ENCODE assay signal across 12 cellular contexts in the genomic region with DNA sequence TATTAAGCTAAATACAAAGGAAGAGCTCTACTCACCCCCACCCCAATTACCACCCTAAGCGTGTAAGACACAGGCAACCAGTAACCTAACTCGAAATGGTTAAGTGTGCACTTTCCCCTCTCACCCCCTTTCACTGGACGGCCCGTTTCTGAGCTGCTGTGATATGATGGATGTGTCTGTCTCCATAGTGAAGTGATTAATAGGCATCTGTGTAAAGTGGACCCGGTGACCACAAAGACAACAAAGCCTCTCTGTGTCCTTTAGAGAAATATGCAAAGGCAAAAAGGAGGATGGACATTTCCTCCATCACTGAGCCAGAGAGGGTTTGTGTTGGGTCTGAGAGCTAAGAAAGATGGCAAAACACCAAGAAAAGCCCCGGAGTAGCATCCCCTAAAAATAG.
DNase-seq lines count a peak whose midpoint lies in the region; ATAC-seq and TF ChIP-seq lines count a peak whose summit lies in the region.
"Had no signal": no experiment of that assay in that cellular context is flagged by ENCODE, and none has a peak within 500 bp of the region (broad histone marks: within the 10 kb centered on the region; RNA-seq: fewer than 3 reads in every experiment).

No MANE protein-coding gene starts in this region.

- H3K27ac Mint-ChIP-seq in endothelial cell (ENCODE audit: unreplicated experiment) (peak overlapping the region; percentile 57), progenitor cell of endocrine pancreas (peak overlapping the region; percentile 26)

- peaks cover 31% of the 10 kb centered on the region for H3K36me3 Mint-ChIP-seq in endothelial cell (ENCODE audit: low read depth, unreplicated experiment)
- peaks cover 9% of the 10 kb centered on the region for H3K36me3 Mint-ChIP-seq in progenitor cell of endocrine pancreas (ENCODE audit: insufficient read depth)

- no peak for TF ChIP-seq CTCF in endothelial cell (IDR thresholded peaks at IDR 0.05; ENCODE audit: unreplicated experiment)
- no peak for TF ChIP-seq CTCF in progenitor cell of endocrine pancreas (IDR thresholded peaks at IDR 0.05; ENCODE audit: unreplicated experiment)

- DNase-seq in M059J (ENCODE audit: low read depth) (peak; percentile 51), endothelial cell (ENCODE audit: low spot score) (no peak), progenitor cell of endocrine pancreas (ENCODE audit: low spot score, unreplicated experiment) (no peak), OCI-M1 (lab: John Stamatoyannopoulos, UW) (no peak), H4 (ENCODE audit: low spot score) (no peak), HPDE6-E6E7 (ENCODE audit: extremely low spot score) (no peak)
- DNase-seq: activated CD4-positive, alpha-beta T cell treated with anti-CD3 and anti-CD28 coated beads for 1 hour; DMS79; left colon had no signal

- ATAC-seq in GM19438 (IDR thresholded peaks at IDR 0.05; ENCODE audit: low read depth, unreplicated experiment) = peak; percentile 6
- ATAC-seq in HG02763 (IDR thresholded peaks at IDR 0.05; ENCODE audit: unreplicated experiment) = no peak

- H3K4me1 Mint-ChIP-seq in endothelial cell (ENCODE audit: unreplicated experiment) = peaks cover 30% of the 10 kb centered on the region
- peaks cover 48% of the 10 kb centered on the region for H3K4me1 Mint-ChIP-seq in progenitor cell of endocrine pancreas (ENCODE audit: low read depth)

- H3K4me3 Mint-ChIP-seq in endothelial cell (ENCODE audit: unreplicated experiment) = peak overlapping the region; percentile 45
- no peak overlapping the region for H3K4me3 Mint-ChIP-seq in progenitor cell of endocrine pancreas (ENCODE audit: low read depth)

- H3K27me3 Mint-ChIP-seq in endothelial cell (ENCODE audit: unreplicated experiment) (peaks cover 2% of the 10 kb centered on the region), progenitor cell of endocrine pancreas (no peaks in the 10 kb centered on the region)
- H3K27me3 Mint-ChIP-seq: stimulated activated naive B cell treated with anti-CD40 and anti-IgM and Interleukin-4, amounts not matched to agents 10 μg/mL and 1 μg/mL and 100 μg/mL, for 72 hours had no signal

- H3K9me3 Mint-ChIP-seq in endothelial cell (ENCODE audit: unreplicated experiment) (no peaks in the 10 kb centered on the region), progenitor cell of endocrine pancreas (ENCODE audit: low read depth) (no peaks in the 10 kb centered on the region)
- H3K9me3 Mint-ChIP-seq: stimulated activated naive B cell treated with anti-CD40 and anti-IgM and Interleukin-4, amounts not matched to agents 10 μg/mL and 1 μg/mL and 100 μg/mL, for 72 hours had no signal
